ENCODE assay signal across 1 cellular context in the genomic region with DNA sequence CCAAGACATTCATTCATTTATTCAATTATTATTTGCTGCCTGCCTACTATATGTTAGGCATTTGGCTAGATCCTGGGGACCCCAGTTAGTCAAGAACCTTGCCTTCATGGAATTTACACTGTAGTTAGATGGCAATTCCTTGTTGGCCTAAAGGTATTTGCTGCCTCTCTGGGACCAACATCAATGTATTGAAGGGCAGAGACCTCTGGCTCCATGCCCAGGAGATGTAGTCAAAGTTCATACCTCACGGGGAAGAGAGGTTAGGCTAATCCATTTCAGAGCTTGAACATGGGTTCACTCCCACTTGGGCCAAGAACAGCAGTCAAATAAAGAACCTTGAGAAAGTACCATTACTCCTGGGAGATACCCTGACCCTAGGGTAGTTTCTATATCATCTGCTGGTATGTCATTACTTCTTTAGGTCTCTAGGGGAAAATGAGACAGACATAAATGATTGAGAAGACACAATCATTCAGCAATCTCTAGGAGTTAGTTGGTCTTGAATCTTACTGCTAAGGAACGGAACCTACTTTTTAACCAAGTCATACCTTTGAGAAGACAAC.
TF ChIP-seq lines count a peak whose summit lies in the region.

No MANE protein-coding gene starts in this region.

TF ChIP-seq in WTC11, 78 proteins besides CTCF, POLR2A, EP300 and RAD21 (continued from another document):
- TF ChIP-seq NR1H2 (CRISPR knock-in tag; IDR thresholded peaks at IDR 0.05) (no peak), NFYB (CRISPR knock-in tag; conservative IDR thresholded peaks at IDR 0.05; ENCODE audit: low read depth) (no peak), FOXK1 (CRISPR knock-in tag; IDR thresholded peaks at IDR 0.05) (no peak), SMAD3 (CRISPR knock-in tag; IDR thresholded peaks at IDR 0.05; ENCODE audit: borderline replicate concordance) (no peak), ATF1 (CRISPR knock-in tag; IDR thresholded peaks at IDR 0.05) (no peak), ZNF219 (CRISPR knock-in tag; IDR thresholded peaks at IDR 0.05; ENCODE audit: borderline replicate concordance) (no peak), ZNF317 (CRISPR knock-in tag; IDR thresholded peaks at IDR 0.05; ENCODE audit: borderline replicate concordance, low read depth) (no peak), TCF7 (CRISPR knock-in tag; IDR thresholded peaks at IDR 0.05; ENCODE audit: low read depth) (no peak), PRRX2 (CRISPR knock-in tag; IDR thresholded peaks at IDR 0.05) (no peak)
- TF ChIP-seq, protein P1, sequence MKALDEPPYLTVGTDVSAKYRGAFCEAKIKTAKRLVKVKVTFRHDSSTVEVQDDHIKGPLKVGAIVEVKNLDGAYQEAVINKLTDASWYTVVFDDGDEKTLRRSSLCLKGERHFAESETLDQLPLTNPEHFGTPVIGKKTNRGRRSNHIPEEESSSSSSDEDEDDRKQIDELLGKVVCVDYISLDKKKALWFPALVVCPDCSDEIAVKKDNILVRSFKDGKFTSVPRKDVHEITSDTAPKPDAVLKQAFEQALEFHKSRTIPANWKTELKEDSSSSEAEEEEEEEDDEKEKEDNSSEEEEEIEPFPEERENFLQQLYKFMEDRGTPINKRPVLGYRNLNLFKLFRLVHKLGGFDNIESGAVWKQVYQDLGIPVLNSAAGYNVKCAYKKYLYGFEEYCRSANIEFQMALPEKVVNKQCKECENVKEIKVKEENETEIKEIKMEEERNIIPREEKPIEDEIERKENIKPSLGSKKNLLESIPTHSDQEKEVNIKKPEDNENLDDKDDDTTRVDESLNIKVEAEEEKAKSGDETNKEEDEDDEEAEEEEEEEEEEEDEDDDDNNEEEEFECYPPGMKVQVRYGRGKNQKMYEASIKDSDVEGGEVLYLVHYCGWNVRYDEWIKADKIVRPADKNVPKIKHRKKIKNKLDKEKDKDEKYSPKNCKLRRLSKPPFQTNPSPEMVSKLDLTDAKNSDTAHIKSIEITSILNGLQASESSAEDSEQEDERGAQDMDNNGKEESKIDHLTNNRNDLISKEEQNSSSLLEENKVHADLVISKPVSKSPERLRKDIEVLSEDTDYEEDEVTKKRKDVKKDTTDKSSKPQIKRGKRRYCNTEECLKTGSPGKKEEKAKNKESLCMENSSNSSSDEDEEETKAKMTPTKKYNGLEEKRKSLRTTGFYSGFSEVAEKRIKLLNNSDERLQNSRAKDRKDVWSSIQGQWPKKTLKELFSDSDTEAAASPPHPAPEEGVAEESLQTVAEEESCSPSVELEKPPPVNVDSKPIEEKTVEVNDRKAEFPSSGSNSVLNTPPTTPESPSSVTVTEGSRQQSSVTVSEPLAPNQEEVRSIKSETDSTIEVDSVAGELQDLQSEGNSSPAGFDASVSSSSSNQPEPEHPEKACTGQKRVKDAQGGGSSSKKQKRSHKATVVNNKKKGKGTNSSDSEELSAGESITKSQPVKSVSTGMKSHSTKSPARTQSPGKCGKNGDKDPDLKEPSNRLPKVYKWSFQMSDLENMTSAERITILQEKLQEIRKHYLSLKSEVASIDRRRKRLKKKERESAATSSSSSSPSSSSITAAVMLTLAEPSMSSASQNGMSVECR (CRISPR knock-in tag; IDR thresholded peaks at IDR 0.05; ENCODE audit: borderline replicate concordance), result no peak
